ENCODE assay signal across 1 cellular context in the genomic region with DNA sequence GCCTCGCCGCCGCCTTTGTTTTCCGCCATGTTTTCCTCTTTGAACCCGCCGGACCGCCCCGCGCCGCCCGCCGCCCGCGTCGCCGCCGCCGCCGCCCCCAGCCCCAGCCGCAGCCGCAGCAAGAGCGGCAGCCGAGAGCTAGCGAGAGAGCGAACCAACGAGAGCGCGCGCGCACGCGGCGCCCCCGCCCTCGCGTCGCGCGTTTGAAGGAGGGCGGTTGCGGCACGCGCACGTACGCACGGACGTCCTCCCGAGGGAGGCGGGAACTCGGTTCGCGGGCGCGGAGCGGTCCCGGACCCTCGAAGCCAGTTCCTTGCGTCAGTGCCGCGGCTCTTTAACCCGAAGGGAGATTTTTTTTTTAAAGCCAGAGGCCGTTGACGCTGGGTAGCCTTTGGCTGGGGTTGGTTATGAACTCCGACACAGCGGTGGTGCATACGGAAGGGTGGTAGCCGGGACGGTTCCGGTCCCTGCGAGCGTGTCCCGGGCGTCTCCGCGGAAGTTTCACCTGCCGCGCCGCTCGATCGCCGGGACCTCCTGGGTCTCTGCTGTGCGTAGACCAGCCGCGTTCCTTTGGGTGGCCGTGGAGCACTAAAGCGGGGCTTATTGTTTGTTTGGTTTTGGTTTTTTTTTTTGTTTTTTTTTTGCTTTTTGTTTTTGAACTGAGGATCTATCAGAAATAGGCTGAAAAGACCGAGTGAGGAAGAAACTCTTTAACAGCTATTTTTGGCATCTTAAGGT.
TF ChIP-seq lines count a peak whose summit lies in the region.

Gene TRIM33 (minus strand): TSS at position 156 of the 738 bp plus-strand sequence. CDS start 127 bp downstream, at position 29.

TF ChIP-seq in HepG2, 621 proteins besides CTCF, POLR2A, EP300 and RAD21 (continued from another document):
- TF ChIP-seq ZBTB14 (CRISPR knock-in tag; IDR thresholded peaks at IDR 0.05) (peak; percentile 98), ZNF3 (CRISPR knock-in tag; IDR thresholded peaks at IDR 0.05) (no peak), DPF2 (CRISPR knock-in tag; IDR thresholded peaks at IDR 0.05; ENCODE audit: borderline replicate concordance, low read depth) (no peak), SIN3A (IDR thresholded peaks at IDR 0.05; ENCODE audit: borderline replicate concordance, low read depth, low read length) (peak; percentile 58; the same call in 1 of the 2 replicates), ZNF30 (CRISPR knock-in tag; IDR thresholded peaks at IDR 0.05) (no peak), ZMYM3 (CRISPR knock-in tag; IDR thresholded peaks at IDR 0.05) (0 out of 2 replicates have a peak, but pooled peaks have one; percentile 33)
- TF ChIP-seq, protein P1, sequence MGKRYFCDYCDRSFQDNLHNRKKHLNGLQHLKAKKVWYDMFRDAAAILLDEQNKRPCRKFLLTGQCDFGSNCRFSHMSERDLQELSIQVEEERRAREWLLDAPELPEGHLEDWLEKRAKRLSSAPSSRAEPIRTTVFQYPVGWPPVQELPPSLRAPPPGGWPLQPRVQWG (CRISPR knock-in tag; IDR thresholded peaks at IDR 0.05; ENCODE audit: borderline replicate concordance, low read depth): 0 out of 2 replicates have a peak, but pooled peaks have one; percentile 59
